In genomic region chr15:31341036-31341435, GRCh38 we compare ENCODE assay signal across 12 cellular contexts. TPM values are rescaled to one million over a fixed set of nuclear protein-coding genes. Genes with fewer than 3 reads are reported as not detected.
DNase-seq lines count a peak whose midpoint lies in the region; ATAC-seq and TF ChIP-seq lines count a peak whose summit lies in the region.
"Had no signal": no experiment of that assay in that cellular context is flagged by ENCODE, and none has a peak within 500 bp of the region (broad histone marks: within the 10 kb centered on the region; RNA-seq: fewer than 3 reads in every experiment).

No MANE protein-coding gene starts in this region.

- H3K4me3 Mint-ChIP-seq in activated naive CD4-positive, alpha-beta T cell treated with anti-CD3 and anti-CD28 coated beads, Interleukin-2, amount 50 U/mL, for 24 hours = peak overlapping the region; percentile 42
- peak overlapping the region; percentile 16 for H3K4me3 Mint-ChIP-seq in activated CD8-positive, alpha-beta T cell treated with anti-CD3 and anti-CD28 coated beads, Interleukin-2, amount 10 ng/mL, durations not matched to agents 7 days and 5 days

- no peak overlapping the region for H3K4me2 ChIP-seq in PC-3 (ENCODE audit: low read length)

- H3K36me3 ChIP-seq in thyroid gland (no peaks in the 10 kb centered on the region), PC-3 (ENCODE audit: low read depth, low read length) (no peaks in the 10 kb centered on the region)

- H3K36me3 Mint-ChIP-seq in activated naive CD4-positive, alpha-beta T cell treated with anti-CD3 and anti-CD28 coated beads, Interleukin-2, amount 50 U/mL, for 24 hours = no peaks in the 10 kb centered on the region
- peaks cover 47% of the 10 kb centered on the region for H3K36me3 Mint-ChIP-seq in activated CD8-positive, alpha-beta T cell treated with anti-CD3 and anti-CD28 coated beads, Interleukin-2, amount 10 ng/mL, durations not matched to agents 7 days and 5 days (ENCODE audit: low read depth)

- no peaks in the 10 kb centered on the region for H3K27me3 ChIP-seq in thyroid gland
- no peaks in the 10 kb centered on the region for H3K27me3 ChIP-seq in PC-3 (ENCODE audit: low read length)
- H3K27me3 ChIP-seq: spleen had no signal

- H3K9me2 ChIP-seq in PC-3 (replicated peaks; ENCODE audit: low read length) = no peaks in the 10 kb centered on the region

- H3K4me1 ChIP-seq in thyroid gland (peaks cover 92 to 100% of the 10 kb centered on the region in 2 donors), PC-3 (ENCODE audit: insufficient read depth, low read length) (peaks cover 4% of the 10 kb centered on the region; the same call in 1 of the 2 replicates)

- POLR2A ChIA-PET in activated CD8-positive, alpha-beta T cell treated with anti-CD3 and anti-CD28 coated beads, Interleukin-2, amount 10 ng/mL, durations not matched to agents 7 days and 5 days (lab: Charles Lee) = interaction anchor here (0.7 to 2.2 kb wide), 6 partner anchors 11 to 94 kb away, joined by 3 to 12 read pairs (median 4); partner anchors contain the start of gene KLF13
- POLR2A ChIA-PET in PC-3 (lab: Charles Lee; ENCODE audit: unreplicated experiment) = no interaction called here

- WGBS in thyroid gland, 2 donors = 82 to 92% methylated on average over 5 of the region's 5 CpGs

- TF ChIP-seq CTCF in thyroid gland (IDR thresholded peaks at IDR 0.05) = no peak
- no peak for TF ChIP-seq CTCF in GM10266 (IDR thresholded peaks at IDR 0.05; ENCODE audit: control insufficient read depth, insufficient read depth, low read depth, missing control alignments)
- TF ChIP-seq CTCF in PC-3 (conservative IDR thresholded peaks at IDR 0.05; ENCODE audit: low read depth, low read length) = no peak

- peak overlapping the region; percentile 96 for H3K27ac Mint-ChIP-seq in activated naive CD4-positive, alpha-beta T cell treated with anti-CD3 and anti-CD28 coated beads, Interleukin-2, amount 50 U/mL, for 24 hours
- H3K27ac Mint-ChIP-seq in activated CD8-positive, alpha-beta T cell treated with anti-CD3 and anti-CD28 coated beads, Interleukin-2, amount 10 ng/mL, durations not matched to agents 7 days and 5 days = peak overlapping the region; percentile 90

- H3K4me3 ChIP-seq in thyroid gland (replicated peaks in 1 of 3) (no peak overlapping the region), PC-3 (ENCODE audit: low read length) (no peak overlapping the region)
- H3K4me3 ChIP-seq: spleen had no signal

- TF ChIP-seq POLR2A in thyroid gland (IDR thresholded peaks at IDR 0.05) = no peak

- ATAC-seq in activated CD8-positive, alpha-beta T cell treated with anti-CD3 and anti-CD28 coated beads, Interleukin-2, amount 10 ng/mL, durations not matched to agents 7 days and 5 days = no peak
- ATAC-seq in GM21737 (IDR thresholded peaks at IDR 0.05; ENCODE audit: unreplicated experiment) = no peak
- ATAC-seq in PC-3 = no peak

- H2AFZ ChIP-seq in PC-3 (ENCODE audit: low read length) = no peak overlapping the region

- no peaks in the 10 kb centered on the region for H3F3A ChIP-seq in PC-3 (ENCODE audit: low read length, unreplicated experiment)

- H3K4me1 Mint-ChIP-seq in activated naive CD4-positive, alpha-beta T cell treated with anti-CD3 and anti-CD28 coated beads, Interleukin-2, amount 50 U/mL, for 24 hours = peaks cover 99% of the 10 kb centered on the region
- peaks cover 98% of the 10 kb centered on the region for H3K4me1 Mint-ChIP-seq in activated CD8-positive, alpha-beta T cell treated with anti-CD3 and anti-CD28 coated beads, Interleukin-2, amount 10 ng/mL, durations not matched to agents 7 days and 5 days (ENCODE audit: low read depth)

- BruUV-seq in PC-3 (replicated peaks; lab: Mats Ljungman, UMichigan) = no TSS peak

- no peaks in the 10 kb centered on the region for H3K9me3 Mint-ChIP-seq in activated naive CD4-positive, alpha-beta T cell treated with anti-CD3 and anti-CD28 coated beads, Interleukin-2, amount 50 U/mL, for 24 hours
- no peaks in the 10 kb centered on the region for H3K9me3 Mint-ChIP-seq in activated CD8-positive, alpha-beta T cell treated with anti-CD3 and anti-CD28 coated beads, Interleukin-2, amount 10 ng/mL, durations not matched to agents 7 days and 5 days (ENCODE audit: insufficient read depth)

- H3K9me3 ChIP-seq in thyroid gland = no peaks in the 10 kb centered on the region
- no peaks in the 10 kb centered on the region for H3K9me3 ChIP-seq in PC-3 (ENCODE audit: low read length)
- H3K9me3 ChIP-seq: spleen had no signal

- peak overlapping the region; percentile 95 to 100 (median 100) for H3K27ac ChIP-seq in thyroid gland
- no peak overlapping the region for H3K27ac ChIP-seq in PC-3 (ENCODE audit: low read length)

- H4K20me1 ChIP-seq in PC-3 (ENCODE audit: low read length) = peaks cover 9% of the 10 kb centered on the region; the same call in 1 of the 2 replicates

- DNase-seq in activated naive CD4-positive, alpha-beta T cell treated with anti-CD3 and anti-CD28 coated beads, Interleukin-2, amount 50 U/mL, for 16 hours = no peak
- no peak for DNase-seq in activated CD8-positive, alpha-beta T cell treated with anti-CD3 and anti-CD28 coated beads, Interleukin-2, amount 10 ng/mL, durations not matched to agents 7 days and 5 days
- DNase-seq in medulla oblongata (ENCODE audit: extremely low spot score) (peak; percentile 80), thyroid gland (peak; percentile 5), GM10266 (ENCODE audit: extremely low spot score) (no peak), PC-3 (no peak)
- DNase-seq: Kasumi-1, NCI-H526 treated with DMSO at 0.1 percent for 48 hours, Right ventricle myocardium superior had no signal

- no peaks in the 10 kb centered on the region for H3K27me3 Mint-ChIP-seq in activated naive CD4-positive, alpha-beta T cell treated with anti-CD3 and anti-CD28 coated beads, Interleukin-2, amount 50 U/mL, for 24 hours
- no peaks in the 10 kb centered on the region for H3K27me3 Mint-ChIP-seq in activated CD8-positive, alpha-beta T cell treated with anti-CD3 and anti-CD28 coated beads, Interleukin-2, amount 10 ng/mL, durations not matched to agents 7 days and 5 days (ENCODE audit: low read depth)

- CTCF ChIA-PET in activated CD8-positive, alpha-beta T cell treated with anti-CD3 and anti-CD28 coated beads, Interleukin-2, amount 10 ng/mL, durations not matched to agents 7 days and 5 days (lab: Charles Lee) = interaction anchor here (0.7 to 15.0 kb wide), 8 partner anchors 12 to 146 kb away, joined by 3 to 211 read pairs (median 4); no protein-coding TSS in a partner anchor
- CTCF ChIA-PET in PC-3 (lab: Charles Lee) = no interaction called here

- peaks cover 11% of the 10 kb centered on the region; the same call in 1 of the 2 replicates for H3K79me2 ChIP-seq in PC-3 (ENCODE audit: low read length)

- intact Hi-C loops in thyroid gland (cut with DNase I) (no loop called here), PC-3 (cut with micrococcal nuclease) (no loop called here)

- H3K9ac ChIP-seq in PC-3 (ENCODE audit: low read length) = no peak overlapping the region

RNA-seq across cellular contexts. Expression of gene KLF13, which starts 14.4 kb away (rescaled TPM):
- total RNA-seq in activated CD8-positive, alpha-beta T cell treated with anti-CD3 and anti-CD28 coated beads, Interleukin-2, amount 10 ng/mL, durations not matched to agents 7 days and 5 days = 100 to 1,000 TPM; 214 to 215 TPM
- 100 to 1,000 TPM in 2 of 4 donors, 10 to 100 TPM in 2; 84.0 to 117 (median 97.6) TPM for total RNA-seq in thyroid gland
- total RNA-seq in PC-3 (2014; rRNA removed) = 10.1 and 11.4 TPM in 2 replicates

Comparison
In these comparisons a context has a peak if more than half of its experiments do, and no peak if none do; other contexts are left out.
1. DNase-seq: peak in medulla oblongata (single experiment) and thyroid gland (2 of 2); none in activated naive CD4-positive, alpha-beta T cell treated with anti-CD3 and anti-CD28 coated beads, Interleukin-2, amount 50 U/mL, for 16 hours (single experiment), activated CD8-positive, alpha-beta T cell treated with anti-CD3 and anti-CD28 coated beads, Interleukin-2, amount 10 ng/mL, durations not matched to agents 7 days and 5 days (single experiment), GM10266 (single experiment) and PC-3 (single experiment).